29 cellular contexts compared by ENCODE assay signal in genomic region chr19:46409146-46409545, GRCh38. TPM values are rescaled to one million over a fixed set of nuclear protein-coding genes. Genes with fewer than 3 reads are reported as not detected.
DNase-seq lines count a peak whose midpoint lies in the region; ATAC-seq, FAIRE-seq and TF ChIP-seq lines count a peak whose summit lies in the region.
"Had no signal": no experiment of that assay in that cellular context is flagged by ENCODE, and none has a peak within 500 bp of the region (broad histone marks: within the 10 kb centered on the region; RNA-seq: fewer than 3 reads in every experiment).

No MANE protein-coding gene starts in this region.

- DNase-seq in HepG2 (ENCODE audit: low spot score): no peak
- DNase-seq in right lobe of liver: no peak
- DNase-seq in esophagus muscularis mucosa (ENCODE audit: extremely low spot score): no peak
- DNase-seq in progenitor cell of endocrine pancreas (ENCODE audit: low spot score, unreplicated experiment): no peak
- no peak for DNase-seq in dorsolateral prefrontal cortex
- no peak for DNase-seq in globus pallidus (ENCODE audit: low spot score)
- DNase-seq in PC-3: no peak
- no peak for DNase-seq in stimulated activated CD4-positive, alpha-beta T cell treated with anti-CD3 and anti-CD28 coated beads, Interleukin-2, amount 100 ng/mL, for 48 hours
- DNase-seq: activated CD4-positive, alpha-beta T cell treated with anti-CD3 and anti-CD28 coated beads, Interleukin-2, amount 10 ng/mL, durations not matched to agents 24 days and 14 days; activated CD8-positive, alpha-beta memory T cell treated with anti-CD3 and anti-CD28 coated beads, Interleukin-2, amount 10 ng/mL, durations not matched to agents 7 days and 5 days; cerebellar nuclear complex; effector CD4-positive, alpha-beta T cell; naive thymus-derived CD4-positive, alpha-beta T cell; NCI-H1436; stimulated activated CD4-positive, alpha-beta T cell treated with anti-CD3 and anti-CD28 coated beads, Interleukin-1b, Interleukin-23, amount 100 ng/mL, for 48 hours; stimulated activated naive CD4-positive, alpha-beta T cell; T-helper 17 cell had no signal

- no peak for TF ChIP-seq RAD21 in HepG2 (CRISPR knock-in tag; IDR thresholded peaks at IDR 0.05)

- H3K27ac ChIP-seq in HepG2 (ENCODE audit: extremely low read length, insufficient read depth, low read length): no peak overlapping the region
- H3K27ac ChIP-seq in right lobe of liver: no peak overlapping the region
- H3K27ac ChIP-seq in esophagus muscularis mucosa (replicated peaks in 1 of 4): peak overlapping the region; percentile 34 to 46 (median 38)
- peak overlapping the region in 3 of 59 donors; percentile 18 to 59 (median 55) for H3K27ac ChIP-seq in dorsolateral prefrontal cortex
- H3K27ac ChIP-seq in PC-3 (ENCODE audit: low read length): no peak overlapping the region
- H3K27ac ChIP-seq: GM23248, HL-60, parathyroid adenoma had no signal

- WGBS in HepG2 (ENCODE audit: low lambda C conversion rate): 8% methylated on average over 1 of the region's 1 CpG
- WGBS in right lobe of liver (ENCODE audit: insufficient coverage, low coverage, low lambda C conversion rate, missing lambda C conversion rate): 40% methylated on average over 1 of the region's 1 CpG
- 73% methylated on average over 1 of the region's 1 CpG for WGBS in esophagus muscularis mucosa

- no peak overlapping the region for H3K27ac Mint-ChIP-seq in progenitor cell of endocrine pancreas
- H3K27ac Mint-ChIP-seq: activated CD4-positive, alpha-beta T cell treated with anti-CD3 and anti-CD28 coated beads, Interleukin-2, amount 10 ng/mL, durations not matched to agents 24 days and 14 days; activated CD8-positive, alpha-beta memory T cell treated with anti-CD3 and anti-CD28 coated beads, Interleukin-2, amount 10 ng/mL, durations not matched to agents 7 days and 5 days; activated naive CD4-positive, alpha-beta T cell treated with anti-CD3 and anti-CD28 coated beads, Interleukin-2, amount 50 U/mL, for 24 hours; T-helper 17 cell had no signal

- H3K4me3 ChIP-seq in HepG2 (replicated peaks in 1 of 3; ENCODE audit: insufficient read depth in 1 of 3, low read depth in 2 of 3, low read length in 3 of 3): no peak overlapping the region
- no peak overlapping the region for H3K4me3 ChIP-seq in right lobe of liver
- H3K4me3 ChIP-seq in esophagus muscularis mucosa: no peak overlapping the region
- H3K4me3 ChIP-seq in dorsolateral prefrontal cortex: no peak overlapping the region
- no peak overlapping the region for H3K4me3 ChIP-seq in PC-3 (ENCODE audit: low read length)
- H3K4me3 ChIP-seq: gastrocnemius medialis, GM23248, Peyer's patch had no signal

- peak overlapping the region; percentile 16 for H3K4me3 Mint-ChIP-seq in progenitor cell of endocrine pancreas (ENCODE audit: low read depth)
- H3K4me3 Mint-ChIP-seq: activated CD4-positive, alpha-beta T cell treated with anti-CD3 and anti-CD28 coated beads, Interleukin-2, amount 10 ng/mL, durations not matched to agents 24 days and 14 days; activated CD8-positive, alpha-beta memory T cell treated with anti-CD3 and anti-CD28 coated beads, Interleukin-2, amount 10 ng/mL, durations not matched to agents 7 days and 5 days; activated naive CD4-positive, alpha-beta T cell treated with anti-CD3 and anti-CD28 coated beads, Interleukin-2, amount 50 U/mL, for 24 hours; T-helper 17 cell had no signal

- H3K9me2 ChIP-seq in PC-3 (replicated peaks; ENCODE audit: low read length): no peaks in the 10 kb centered on the region

- TF ChIP-seq POLR2A in HepG2 (IDR thresholded peaks at IDR 0.05; ENCODE audit: insufficient read depth in 1 of 2, low read depth in 2 of 2, low read length in 2 of 2): no peak
- no peak for TF ChIP-seq POLR2A in right lobe of liver (IDR thresholded peaks at IDR 0.05)
- no peak for TF ChIP-seq POLR2A in esophagus muscularis mucosa (IDR thresholded peaks at IDR 0.05; ENCODE audit: low read depth)

- FAIRE-seq in HepG2 (lab: Jason Lieb, UNC): no peak
- FAIRE-seq: D721Med, keratinocyte had no signal

- TF ChIP-seq CTCF in HepG2 (CRISPR knock-in tag; IDR thresholded peaks at IDR 0.05) (no peak), right lobe of liver (IDR thresholded peaks at IDR 0.05) (no peak), esophagus muscularis mucosa (IDR thresholded peaks at IDR 0.05) (no peak), progenitor cell of endocrine pancreas (IDR thresholded peaks at IDR 0.05; ENCODE audit: unreplicated experiment) (no peak), dorsolateral prefrontal cortex (IDR thresholded peaks at IDR 0.05 in 54 of 56, conservative IDR thresholded peaks at IDR 0.05 in 2 of 56; ENCODE audit: low read depth in 1 of 56, partially characterized antibody in 56 of 56) (no peak), PC-3 (conservative IDR thresholded peaks at IDR 0.05; ENCODE audit: low read depth, low read length) (no peak)

- BruUV-seq in HepG2 (replicated peaks; lab: Mats Ljungman, UMichigan) (no TSS peak), PC-3 (replicated peaks; lab: Mats Ljungman, UMichigan) (no TSS peak)

- CTCF ChIA-PET in HepG2 (lab: Yijun Ruan, JAX; ENCODE audit: low intra/inter-chr PET ratio, low total read pairs): no interaction called here
- CTCF ChIA-PET in PC-3 (lab: Charles Lee): no interaction called here

- no peaks in the 10 kb centered on the region for H3K27me3 ChIP-seq in HepG2 (ENCODE audit: control insufficient read depth in 1 of 2, insufficient read depth in 2 of 2, low read length in 2 of 2)
- no peaks in the 10 kb centered on the region for H3K27me3 ChIP-seq in right lobe of liver
- peaks cover 0 to 97% (median 43%) of the 10 kb centered on the region in 4 donors for H3K27me3 ChIP-seq in esophagus muscularis mucosa
- H3K27me3 ChIP-seq in dorsolateral prefrontal cortex: peaks cover 0 to 19% (median 0%) of the 10 kb centered on the region in 45 donors
- no peaks in the 10 kb centered on the region for H3K27me3 ChIP-seq in PC-3 (ENCODE audit: low read length)

- H3K4me2 ChIP-seq in HepG2 (ENCODE audit: low read depth, low read length): peak overlapping the region; percentile 53; the same call in 1 of the 2 replicates
- no peak overlapping the region for H3K4me2 ChIP-seq in PC-3 (ENCODE audit: low read length)

- H2AFZ ChIP-seq in HepG2 (ENCODE audit: low read length) (no peak overlapping the region), PC-3 (ENCODE audit: low read length) (no peak overlapping the region)
- H2AFZ ChIP-seq: GM23248 had no signal

- H3K36me3 ChIP-seq in HepG2 (replicated peaks in 1 of 2; ENCODE audit: control insufficient read depth in 1 of 2, insufficient read depth in 2 of 2, low read length in 2 of 2) (no peaks in the 10 kb centered on the region), right lobe of liver (no peaks in the 10 kb centered on the region), esophagus muscularis mucosa (no peaks in the 10 kb centered on the region), PC-3 (ENCODE audit: low read depth, low read length) (no peaks in the 10 kb centered on the region)
- H3K36me3 ChIP-seq: gastrocnemius medialis, Peyer's patch, tibial nerve had no signal

- H3K79me2 ChIP-seq in HepG2 (ENCODE audit: insufficient read depth, low read length): no peaks in the 10 kb centered on the region
- no peaks in the 10 kb centered on the region for H3K79me2 ChIP-seq in PC-3 (ENCODE audit: low read length)
- H3K79me2 ChIP-seq: parathyroid adenoma had no signal

- intact Hi-C loops in HepG2 (cut with micrococcal nuclease; ENCODE audit: unreplicated experiment): no loop called here
- intact Hi-C loops in right lobe of liver (cut with DNase I): no loop called here
- intact Hi-C loops in esophagus muscularis mucosa (cut with DNase I): no loop called here
- intact Hi-C loops in dorsolateral prefrontal cortex (cut with DNase I): no loop called here
- intact Hi-C loops in PC-3 (cut with micrococcal nuclease): loop anchor here (10.0 kb wide), 1 partner anchor 106 kb away; no protein-coding TSS in a partner anchor

- no peak for TF ChIP-seq EP300 in HepG2 (IDR thresholded peaks at IDR 0.05; ENCODE audit: low read depth in 2 of 2, low read length in 2 of 2)
- TF ChIP-seq EP300 in HepG2 (CRISPR knock-in tag; IDR thresholded peaks at IDR 0.05; ENCODE audit: borderline replicate concordance): no peak
- TF ChIP-seq EP300 in esophagus muscularis mucosa (IDR thresholded peaks at IDR 0.05): no peak

- H3K27me3 Mint-ChIP-seq in progenitor cell of endocrine pancreas: no peaks in the 10 kb centered on the region

- H3K4me1 ChIP-seq in HepG2 (ENCODE audit: insufficient read depth, low read length) (peaks cover 32% of the 10 kb centered on the region), right lobe of liver (no peaks in the 10 kb centered on the region), esophagus muscularis mucosa (peaks cover 26 to 88% (median 67%) of the 10 kb centered on the region in 4 donors), PC-3 (ENCODE audit: insufficient read depth, low read length) (0 out of 2 replicates have a peak, but pooled peaks cover 4% of the 10 kb centered on the region)

- peaks cover 4% of the 10 kb centered on the region for H3K36me3 Mint-ChIP-seq in progenitor cell of endocrine pancreas (ENCODE audit: insufficient read depth)
- H3K36me3 Mint-ChIP-seq: activated CD8-positive, alpha-beta memory T cell treated with anti-CD3 and anti-CD28 coated beads, Interleukin-2, amount 10 ng/mL, durations not matched to agents 7 days and 5 days; activated naive CD4-positive, alpha-beta T cell treated with anti-CD3 and anti-CD28 coated beads, Interleukin-2, amount 50 U/mL, for 24 hours; naive thymus-derived CD4-positive, alpha-beta T cell had no signal

- H3K9me3 ChIP-seq in HepG2 (ENCODE audit: low read length) (no peaks in the 10 kb centered on the region), right lobe of liver (no peaks in the 10 kb centered on the region), esophagus muscularis mucosa (no peaks in the 10 kb centered on the region), PC-3 (ENCODE audit: low read length) (no peaks in the 10 kb centered on the region)
- H3K9me3 ChIP-seq: gastrocnemius medialis, Peyer's patch, tibial nerve had no signal

- H4K20me1 ChIP-seq in HepG2 (ENCODE audit: insufficient read depth, low read length): no peaks in the 10 kb centered on the region
- no peaks in the 10 kb centered on the region for H4K20me1 ChIP-seq in PC-3 (ENCODE audit: low read length)

- no peaks in the 10 kb centered on the region for H3K9me3 Mint-ChIP-seq in progenitor cell of endocrine pancreas (ENCODE audit: low read depth)
- H3K9me3 Mint-ChIP-seq: activated CD4-positive, alpha-beta T cell treated with anti-CD3 and anti-CD28 coated beads, Interleukin-2, amount 10 ng/mL, durations not matched to agents 24 days and 14 days; activated naive CD4-positive, alpha-beta T cell treated with anti-CD3 and anti-CD28 coated beads, Interleukin-2, amount 50 U/mL, for 24 hours had no signal

- ATAC-seq in HepG2 (no peak), right lobe of liver (no peak), PC-3 (no peak)
- ATAC-seq: activated CD8-positive, alpha-beta memory T cell treated with anti-CD3 and anti-CD28 coated beads, Interleukin-2, amount 10 ng/mL, durations not matched to agents 7 days and 5 days; esophagus mucosa; naive thymus-derived CD4-positive, alpha-beta T cell; T-helper 17 cell had no signal

- H3K9ac ChIP-seq in HepG2 (ENCODE audit: insufficient read depth, low read depth, low read length): no peak overlapping the region
- no peak overlapping the region for H3K9ac ChIP-seq in PC-3 (ENCODE audit: low read length)
- H3K9ac ChIP-seq: GM23248, parathyroid adenoma had no signal

- POLR2A ChIA-PET in HepG2 (lab: Yijun Ruan, JAX) (no interaction called here), PC-3 (lab: Charles Lee; ENCODE audit: unreplicated experiment) (no interaction called here)

- H3K4me1 Mint-ChIP-seq in progenitor cell of endocrine pancreas (ENCODE audit: low read depth): peaks cover 41% of the 10 kb centered on the region

- in situ Hi-C loops in HepG2 (cut with HindIII; ENCODE audit: extremely low pct_ligation_motif_present, low pct_unique_long_range_greater_than_20kb): no loop called here

- no peaks in the 10 kb centered on the region for H3F3A ChIP-seq in PC-3 (ENCODE audit: low read length, unreplicated experiment)

RNA-seq across cellular contexts. Expression of gene CCDC8, which starts 4.2 kb away (rescaled TPM):
- 0.04 TPM in 1 of 2 replicates, not detected in the other for total RNA-seq in HepG2 (2016; rRNA removed; fragmentation: Illumina TruSeq; extraction: Trizol)
- total RNA-seq in HepG2 (2016; cell fraction: cytosol; rRNA removed; fragmentation: Illumina TruSeq; extraction: Trizol; ENCODE audit: low read depth): not detected in 2 replicates
- 0.06 TPM in 1 of 2 replicates, not detected in the other for total RNA-seq in HepG2 (2016; cell fraction: insoluble cytoplasmic fraction; rRNA removed; fragmentation: Illumina TruSeq; extraction: Trizol)
- not detected in 2 replicates for total RNA-seq in HepG2 (2016; cell fraction: membrane; rRNA removed; fragmentation: Illumina TruSeq; extraction: Trizol)
- total RNA-seq in HepG2 (2016; cell fraction: nucleus; rRNA removed; fragmentation: Illumina TruSeq; extraction: Trizol): not detected in 2 replicates
- not detected in 2 replicates for polyA plus RNA-seq in HepG2 (2011; rRNA removed)
- not detected in 2 replicates for polyA plus RNA-seq in HepG2 (2011; cell fraction: cytosol; rRNA removed)
- polyA plus RNA-seq in HepG2 (2011; cell fraction: nucleus; rRNA removed): not detected in 2 replicates
- not detected in 2 replicates for polyA plus RNA-seq in HepG2 (2012)
- polyA plus RNA-seq in HepG2 (2016; cell fraction: cytosol; fragmentation: Illumina TruSeq; extraction: Trizol; ENCODE audit: low read depth): not detected in 2 replicates
- not detected in 2 replicates for polyA plus RNA-seq in HepG2 (2016; cell fraction: insoluble cytoplasmic fraction; fragmentation: Illumina TruSeq; extraction: Trizol; ENCODE audit: low read depth)
- polyA plus RNA-seq in HepG2 (2016; cell fraction: membrane; fragmentation: Illumina TruSeq; extraction: Trizol; ENCODE audit: low read depth): not detected in 2 replicates
- polyA plus RNA-seq in HepG2 (2016; cell fraction: nucleus; fragmentation: Illumina TruSeq; extraction: Trizol; ENCODE audit: insufficient read depth, low read depth): not detected in 2 replicates
- not detected in 2 replicates for polyA minus RNA-seq in HepG2 (2011; rRNA and poly(A)+ RNA removed; ENCODE audit: low replicate concordance)
- polyA minus RNA-seq in HepG2 (2011; cell fraction: cytosol; rRNA and poly(A)+ RNA removed): not detected in 2 replicates
- polyA minus RNA-seq in HepG2 (2011; cell fraction: nucleus; rRNA and poly(A)+ RNA removed): not detected in 2 replicates
- under 1 TPM in 5 of 6 experiments, not detected in 1; 0.26 to 0.55 (median 0.44) TPM for total RNA-seq in right lobe of liver
- total RNA-seq in esophagus muscularis mucosa: 10 to 100 TPM in 1 of 4 donors, 1 to 10 TPM in 3; 4.5 to 11.6 (median 4.9) TPM
- total RNA-seq in progenitor cell of endocrine pancreas: 31.6 and 33.8 TPM in 2 replicates
- 1 to 10 TPM; 1.2 to 7.4 (median 3.3) TPM for total RNA-seq in dorsolateral prefrontal cortex
- total RNA-seq in PC-3 (2014; rRNA removed): not detected in 2 replicates
- total RNA-seq: activated CD4-positive, alpha-beta T cell treated with anti-CD3 and anti-CD28 coated beads, Interleukin-2, amount 10 ng/mL, durations not matched to agents 24 days and 14 days; activated CD8-positive, alpha-beta memory T cell treated with anti-CD3 and anti-CD28 coated beads, Interleukin-2, amount 10 ng/mL, durations not matched to agents 7 days and 5 days; M059J; naive thymus-derived CD4-positive, alpha-beta T cell; T-helper 17 cell had no signal
- polyA plus RNA-seq: CD14-positive monocyte; naive thymus-derived CD4-positive, alpha-beta T cell had no signal

RNA-seq across cellular contexts. Expression of gene PNMA8C, which starts 19.6 kb away (rescaled TPM):
- total RNA-seq in HepG2 (2016; rRNA removed; fragmentation: Illumina TruSeq; extraction: Trizol) (not detected in 2 replicates), right lobe of liver (not detected), esophagus muscularis mucosa (under 1 TPM; 0.13 to 0.42 (median 0.17) TPM), progenitor cell of endocrine pancreas (0.19 and 0.36 TPM in 2 replicates), dorsolateral prefrontal cortex (10 to 100 TPM; 13.9 to 66.1 (median 39.2) TPM), PC-3 (2014; rRNA removed) (not detected in 2 replicates)
- total RNA-seq in HepG2 (2016; cell fraction: cytosol; rRNA removed; fragmentation: Illumina TruSeq; extraction: Trizol; ENCODE audit: low read depth): not detected in 2 replicates
- not detected in 2 replicates for total RNA-seq in HepG2 (2016; cell fraction: insoluble cytoplasmic fraction; rRNA removed; fragmentation: Illumina TruSeq; extraction: Trizol)
- total RNA-seq in HepG2 (2016; cell fraction: membrane; rRNA removed; fragmentation: Illumina TruSeq; extraction: Trizol): not detected in 2 replicates
- not detected in 2 replicates for total RNA-seq in HepG2 (2016; cell fraction: nucleus; rRNA removed; fragmentation: Illumina TruSeq; extraction: Trizol)
- polyA plus RNA-seq in HepG2 (2011; rRNA removed): not detected in 2 replicates
- not detected in 2 replicates for polyA plus RNA-seq in HepG2 (2011; cell fraction: cytosol; rRNA removed)
- not detected in 2 replicates for polyA plus RNA-seq in HepG2 (2011; cell fraction: nucleus; rRNA removed)
- polyA plus RNA-seq in HepG2 (2012): not detected in 2 replicates
- not detected in 2 replicates for polyA plus RNA-seq in HepG2 (2016; cell fraction: cytosol; fragmentation: Illumina TruSeq; extraction: Trizol; ENCODE audit: low read depth)
- polyA plus RNA-seq in HepG2 (2016; cell fraction: insoluble cytoplasmic fraction; fragmentation: Illumina TruSeq; extraction: Trizol; ENCODE audit: low read depth): not detected in 2 replicates
- not detected in 2 replicates for polyA plus RNA-seq in HepG2 (2016; cell fraction: membrane; fragmentation: Illumina TruSeq; extraction: Trizol; ENCODE audit: low read depth)
- polyA plus RNA-seq in HepG2 (2016; cell fraction: nucleus; fragmentation: Illumina TruSeq; extraction: Trizol; ENCODE audit: insufficient read depth, low read depth): not detected in 2 replicates
- 0.02 TPM in 1 of 2 replicates, not detected in the other for polyA minus RNA-seq in HepG2 (2011; rRNA and poly(A)+ RNA removed; ENCODE audit: low replicate concordance)
- not detected in 2 replicates for polyA minus RNA-seq in HepG2 (2011; cell fraction: cytosol; rRNA and poly(A)+ RNA removed)
- polyA minus RNA-seq in HepG2 (2011; cell fraction: nucleus; rRNA and poly(A)+ RNA removed): not detected in 2 replicates
- total RNA-seq: activated CD4-positive, alpha-beta T cell treated with anti-CD3 and anti-CD28 coated beads, Interleukin-2, amount 10 ng/mL, durations not matched to agents 24 days and 14 days; activated CD8-positive, alpha-beta memory T cell treated with anti-CD3 and anti-CD28 coated beads, Interleukin-2, amount 10 ng/mL, durations not matched to agents 7 days and 5 days; esophagus mucosa; gastrocnemius medialis; GM23248; M059J; naive thymus-derived CD4-positive, alpha-beta T cell; Peyer's patch had no signal
- polyA plus RNA-seq: CD14-positive monocyte; GM23248; keratinocyte; naive thymus-derived CD4-positive, alpha-beta T cell had no signal

Comparison
In these comparisons a context has a peak if more than half of its experiments do, and no peak if none do; other contexts are left out.
1. H3K27ac ChIP-seq: peak in esophagus muscularis mucosa (4 of 4); none in HepG2 (single experiment), right lobe of liver (0 of 3) and PC-3 (single experiment).
2. RNA of gene PNMA8C, which starts 19.6 kb away (total RNA-seq): 13.9 to 66.1 TPM in dorsolateral prefrontal cortex; 0.19 to 0.36 TPM in progenitor cell of endocrine pancreas, 0.13 to 0.42 TPM in esophagus muscularis mucosa, not detected in HepG2, not detected in right lobe of liver and not detected in PC-3; every median in the first group is over 10 times any median in the second.